ENCODE assay signal across 14 cellular contexts in the genomic region with DNA sequence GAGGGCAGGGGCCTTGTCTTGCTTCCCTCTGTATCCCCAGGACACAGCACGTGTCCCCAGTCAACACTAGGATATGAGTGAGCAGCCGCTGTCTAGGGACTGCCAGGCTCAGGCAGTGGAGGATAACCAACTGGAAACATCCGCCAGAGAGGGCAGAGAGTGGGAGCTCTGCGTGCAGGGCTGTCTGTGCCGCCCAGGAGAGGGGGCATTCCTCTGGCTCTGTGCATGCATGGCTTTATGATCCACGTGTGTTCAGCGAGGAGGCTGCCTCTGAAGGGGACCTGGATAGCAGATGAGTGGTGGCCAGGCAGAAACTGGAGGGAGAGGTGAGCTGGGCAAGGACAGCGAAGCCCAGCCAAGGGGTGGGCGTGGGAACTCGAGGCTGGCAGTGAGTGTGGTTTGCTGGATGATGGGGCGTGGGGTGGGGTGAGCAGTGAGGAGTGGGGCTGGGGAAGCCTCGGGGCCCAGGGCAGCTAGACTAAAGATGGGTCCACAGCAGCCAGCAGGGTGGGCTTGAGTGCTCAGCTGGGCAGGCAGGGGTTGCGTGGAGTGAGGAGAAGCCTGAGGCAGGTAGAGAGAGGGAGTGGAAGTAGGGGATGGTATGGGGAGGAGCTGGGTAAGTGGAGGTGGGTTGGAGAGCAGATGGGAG.
"Had no signal": no experiment of that assay in that cellular context is flagged by ENCODE, and none has a peak within 500 bp of the region (broad histone marks: within the 10 kb centered on the region; RNA-seq: fewer than 3 reads in every experiment).

No MANE protein-coding gene starts in this region.

- ATAC-seq: activated CD8-positive, alpha-beta T cell treated with anti-CD3 and anti-CD28 coated beads, Interleukin-2, amount 10 ng/mL, durations not matched to agents 7 days and 5 days; gastrocnemius medialis; heart left ventricle; left colon; stimulated activated naive CD8-positive, alpha-beta T cell treated with anti-CD3 and anti-CD28 coated beads, Interleukin-15, amount 100 ng/mL, for 72 hours; WTC11 had no signal

- H3K36me3 ChIP-seq: gastrocnemius medialis, heart left ventricle had no signal

- H3K27me3 ChIP-seq: testis had no signal

- H3K4me3 ChIP-seq: gastrocnemius medialis, heart left ventricle, smooth muscle cell, testis had no signal

- H3K27ac ChIP-seq: gastrocnemius medialis, heart left ventricle, testis had no signal

- H3K4me1 ChIP-seq: gastrocnemius medialis, heart left ventricle, testis had no signal

- H3K4me2 ChIP-seq: smooth muscle cell had no signal

- H3K9me3 ChIP-seq: gastrocnemius medialis, heart left ventricle, testis had no signal

- DNase-seq: activated CD4-positive, alpha-beta T cell treated with anti-CD3 and anti-CD28 coated beads for 48 hours; activated CD8-positive, alpha-beta T cell treated with anti-CD3 and anti-CD28 coated beads, Interleukin-2, amount 10 ng/mL, durations not matched to agents 7 days and 5 days; activated naive CD8-positive, alpha-beta T cell treated with anti-CD3 and anti-CD28 coated beads for 36 hours; dermis blood vessel endothelial cell; gastrocnemius medialis; heart left ventricle; left colon; mammary epithelial cell; retina; stimulated activated naive CD8-positive, alpha-beta T cell treated with anti-CD3 and anti-CD28 coated beads, Interleukin-15, amount 100 ng/mL, for 72 hours; T-helper 2 cell; testis had no signal
